Comparison of ENCODE assay signal across 15 cellular contexts in the genomic region with DNA sequence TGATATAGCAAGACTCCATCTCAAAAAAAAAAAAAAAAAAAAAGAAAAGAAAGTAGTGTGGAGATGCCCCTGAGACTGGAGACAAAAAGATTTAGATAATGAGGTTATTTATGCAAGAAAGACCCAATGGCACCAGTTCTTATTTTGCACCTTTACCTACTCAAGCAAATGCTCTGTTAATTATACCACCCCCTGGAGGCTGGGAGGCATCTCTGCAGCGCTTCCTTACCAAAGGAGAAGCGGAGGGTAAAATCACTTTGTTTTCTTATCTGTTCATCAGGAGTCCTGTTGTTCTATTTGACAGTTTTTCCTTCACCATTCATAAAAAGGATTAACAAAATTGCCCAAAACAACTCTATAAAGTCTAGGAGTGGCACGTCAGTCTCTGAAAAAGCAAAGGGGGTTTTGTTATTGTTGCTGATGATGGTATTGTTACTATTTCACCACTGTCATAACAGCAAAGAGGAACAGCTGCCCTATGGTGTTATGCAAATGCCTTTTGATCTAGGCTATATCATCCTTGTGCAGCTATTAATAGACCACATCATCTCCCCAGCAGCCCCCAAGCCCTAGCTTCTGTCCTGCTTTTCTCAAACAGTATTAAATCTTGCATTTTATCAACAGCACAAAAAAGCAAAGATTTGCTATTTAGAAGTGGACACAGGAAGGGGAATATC.
DNase-seq lines count a peak whose midpoint lies in the region; ATAC-seq, FAIRE-seq and TF ChIP-seq lines count a peak whose summit lies in the region.
"Had no signal": no experiment of that assay in that cellular context is flagged by ENCODE, and none has a peak within 500 bp of the region (broad histone marks: within the 10 kb centered on the region; RNA-seq: fewer than 3 reads in every experiment).

No MANE protein-coding gene starts in this region.

- H4K20me1 ChIP-seq in GM23338 (replicated peaks; ENCODE audit: insufficient read depth) (no peaks in the 10 kb centered on the region), SU-DHL-6 (ENCODE audit: low read depth, low read length) (no peaks in the 10 kb centered on the region), keratinocyte (ENCODE audit: control insufficient read depth, extremely low read depth, insufficient read depth, low read length) (no peaks in the 10 kb centered on the region), Karpas-422 (ENCODE audit: insufficient read depth, low read depth, low read length) (no peaks in the 10 kb centered on the region)

- H3K9me2 ChIP-seq in GM23338 (ENCODE audit: insufficient read depth) (0 out of 2 replicates have a peak, but pooled peaks cover 6% of the 10 kb centered on the region), SU-DHL-6 (replicated peaks; ENCODE audit: insufficient read depth, low read length) (no peaks in the 10 kb centered on the region), Karpas-422 (replicated peaks; ENCODE audit: insufficient read depth, low read length) (no peaks in the 10 kb centered on the region)

- no peaks in the 10 kb centered on the region for H3K36me3 Mint-ChIP-seq in GM23338 (ENCODE audit: low read depth)

- no peaks in the 10 kb centered on the region for H3K27me3 ChIP-seq in BJ (ENCODE audit: control insufficient read depth, insufficient read depth, low read length)
- no peaks in the 10 kb centered on the region for H3K27me3 ChIP-seq in GM23338 (ENCODE audit: insufficient read depth)
- no peaks in the 10 kb centered on the region for H3K27me3 ChIP-seq in SU-DHL-6 (ENCODE audit: low read length)
- no peaks in the 10 kb centered on the region for H3K27me3 ChIP-seq in keratinocyte (ENCODE audit: control insufficient read depth, extremely low read depth, insufficient read depth, low read length)
- H3K27me3 ChIP-seq in Karpas-422 (ENCODE audit: low read length): no peaks in the 10 kb centered on the region
- H3K27me3 ChIP-seq: ascending aorta had no signal

- H3K9me3 ChIP-seq in SU-DHL-6 (ENCODE audit: insufficient read depth, low read length) (no peaks in the 10 kb centered on the region), keratinocyte (ENCODE audit: control insufficient read depth, low read depth, low read length) (no peaks in the 10 kb centered on the region), Karpas-422 (ENCODE audit: low read length) (no peaks in the 10 kb centered on the region)
- H3K9me3 ChIP-seq: ascending aorta had no signal

- ATAC-seq in GM23338: no peak
- ATAC-seq: left lobe of liver had no signal

- H3K4me3 Mint-ChIP-seq in GM23338: no peak overlapping the region

- FAIRE-seq in keratinocyte (lab: Jason Lieb, UNC): no peak

- CTCF ChIA-PET in BJ (lab: Yijun Ruan, JAX): no interaction called here

- H3K4me1 Mint-ChIP-seq in GM23338: peaks cover 12% of the 10 kb centered on the region

- H3K4me3 ChIP-seq in BJ (ENCODE audit: low read depth, low read length): no peak overlapping the region
- H3K4me3 ChIP-seq in GM23338: no peak overlapping the region
- no peak overlapping the region for H3K4me3 ChIP-seq in SU-DHL-6 (ENCODE audit: insufficient read depth, low read length, poor library complexity, severe bottlenecking)
- no peak overlapping the region for H3K4me3 ChIP-seq in keratinocyte (ENCODE audit: control insufficient read depth in 2 of 3, extremely low read depth in 1 of 3, insufficient read depth in 2 of 3, low read depth in 1 of 3, low read length in 3 of 3)
- H3K4me3 ChIP-seq in Karpas-422 (ENCODE audit: low read length): no peak overlapping the region
- H3K4me3 ChIP-seq: ascending aorta had no signal

- dilution Hi-C loops in keratinocyte (cut with MboI; ENCODE audit: extremely low pct_ligation_motif_present, low sequenced_read_pairs): no loop called here

- no peaks in the 10 kb centered on the region for H3F3A ChIP-seq in GM23338 (replicated peaks; ENCODE audit: low read depth)
- peaks cover 6% of the 10 kb centered on the region; the same call in 1 of the 2 replicates for H3F3A ChIP-seq in SU-DHL-6 (ENCODE audit: insufficient read depth)

- no peaks in the 10 kb centered on the region for H3K9me1 ChIP-seq in keratinocyte (ENCODE audit: control insufficient read depth, extremely low read depth, insufficient read depth, low read length)

- TF ChIP-seq CTCF in BJ (IDR thresholded peaks at IDR 0.05; ENCODE audit: insufficient read depth, low read depth, low read length) (peak; percentile 11; the same call in 1 of the 2 replicates), GM23338 (conservative IDR thresholded peaks at IDR 0.05; ENCODE audit: low read depth in 2 of 2) (peak; percentile 52 to 79), SU-DHL-6 (IDR thresholded peaks at IDR 0.05; ENCODE audit: insufficient read depth, low read length, poor library complexity, severe bottlenecking) (peak; percentile 57), keratinocyte (optimal IDR thresholded peaks at IDR 0.05 in 1 of 3, IDR thresholded peaks at IDR 0.05 in 1 of 3, conservative IDR thresholded peaks at IDR 0.05 in 1 of 3; ENCODE audit: extremely low read depth in 1 of 3, insufficient read depth in 2 of 3, low read length in 3 of 3) (peak; percentile 5 to 14 (median 14))

- POLR2A ChIA-PET in BJ (lab: Charles Lee): no interaction called here

- no peaks in the 10 kb centered on the region; the same call in 1 of the 2 replicates for H3K4me1 ChIP-seq in GM23338 (ENCODE audit: insufficient read depth)
- no peaks in the 10 kb centered on the region for H3K4me1 ChIP-seq in keratinocyte (ENCODE audit: control insufficient read depth, extremely low read depth, insufficient read depth, low read length)
- no peaks in the 10 kb centered on the region for H3K4me1 ChIP-seq in Karpas-422 (ENCODE audit: low read length)

- no peak overlapping the region for H3K27ac Mint-ChIP-seq in GM23338

- no peak overlapping the region for H3K27ac ChIP-seq in GM23338 (ENCODE audit: low read depth)
- H3K27ac ChIP-seq in SU-DHL-6 (ENCODE audit: low read depth, low read length): peak overlapping the region; percentile 76
- H3K27ac ChIP-seq in keratinocyte (ENCODE audit: control insufficient read depth, insufficient read depth, low read length): no peak overlapping the region
- H3K27ac ChIP-seq in Karpas-422 (ENCODE audit: low read length): no peak overlapping the region
- H3K27ac ChIP-seq: ascending aorta had no signal

- no peaks in the 10 kb centered on the region for H3K79me2 ChIP-seq in GM23338 (replicated peaks; ENCODE audit: insufficient read depth)
- no peaks in the 10 kb centered on the region for H3K79me2 ChIP-seq in SU-DHL-6 (ENCODE audit: insufficient read depth, low read length)
- no peaks in the 10 kb centered on the region for H3K79me2 ChIP-seq in keratinocyte (ENCODE audit: control insufficient read depth, insufficient read depth, low read length)
- H3K79me2 ChIP-seq in Karpas-422 (ENCODE audit: low read length): no peaks in the 10 kb centered on the region

- no peaks in the 10 kb centered on the region for H3K27me3 Mint-ChIP-seq in GM23338 (ENCODE audit: insufficient read depth, low read depth, poor library complexity)

- H3K36me3 ChIP-seq in BJ (ENCODE audit: control insufficient read depth, insufficient read depth, low read length) (no peaks in the 10 kb centered on the region), GM23338 (ENCODE audit: insufficient read depth) (no peaks in the 10 kb centered on the region), SU-DHL-6 (ENCODE audit: low read length) (no peaks in the 10 kb centered on the region), keratinocyte (ENCODE audit: control insufficient read depth in 2 of 2, extremely low read depth in 1 of 2, insufficient read depth in 2 of 2, low read length in 2 of 2) (no peaks in the 10 kb centered on the region), Karpas-422 (ENCODE audit: insufficient read depth, low read length) (no peaks in the 10 kb centered on the region)
- H3K36me3 ChIP-seq: ascending aorta had no signal

- H3K9me3 Mint-ChIP-seq in GM23338: no peaks in the 10 kb centered on the region

- H3K9ac ChIP-seq in SU-DHL-6 (ENCODE audit: low read length): peak overlapping the region; percentile 4; the same call in 1 of the 2 replicates
- H3K9ac ChIP-seq in keratinocyte (ENCODE audit: control insufficient read depth, extremely low read depth, insufficient read depth, low read length): no peak overlapping the region
- H3K9ac ChIP-seq in Karpas-422 (ENCODE audit: low read length): no peak overlapping the region

- DNase-seq in BJ (ENCODE audit: low read depth) (no peak), GM23338 (ENCODE audit: low spot score) (peak; percentile 66), keratinocyte (ENCODE audit: low read depth, low spot score) (no peak), 8988T (no peak), NCI-H1092 treated with DMSO at 0.1 percent for 48 hours (lab: John Stamatoyannopoulos, UW) (no peak), Karpas-422 (no peak)
- DNase-seq in activated naive CD4-positive, alpha-beta T cell (lab: John Stamatoyannopoulos, UW): no peak
- DNase-seq: activated T-cell treated with anti-CD3 and anti-CD28 coated beads, Interleukin-2, amount 50 U/mL, for 1 hour; head of caudate nucleus; NCI-H1105 treated with DMSO at 0.1 percent for 48 hours; NCI-H446 treated with DMSO at 0.1 percent for 48 hours; Right ventricle myocardium superior had no signal

- H3K4me2 ChIP-seq in GM23338 (no peak overlapping the region), SU-DHL-6 (ENCODE audit: low read depth, low read length, poor library complexity, severe bottlenecking) (peak overlapping the region; percentile 55), keratinocyte (ENCODE audit: control insufficient read depth, extremely low read depth, insufficient read depth, low read depth, low read length) (no peak overlapping the region), Karpas-422 (ENCODE audit: low read depth, low read length, poor library complexity, severe bottlenecking) (no peak overlapping the region)

- H2AFZ ChIP-seq in GM23338 (no peak overlapping the region), SU-DHL-6 (ENCODE audit: low read depth, low read length, severe bottlenecking) (no peak overlapping the region), keratinocyte (ENCODE audit: control insufficient read depth, low read length) (no peak overlapping the region), Karpas-422 (ENCODE audit: low read length) (no peak overlapping the region)

TF ChIP-seq in GM23338, 12 proteins besides CTCF, POLR2A, EP300 and RAD21 (continues in another document):
- TF ChIP-seq EZH2phosphoT487 (IDR thresholded peaks at IDR 0.05; ENCODE audit: unreplicated experiment): no peak
- TF ChIP-seq EZH2 (IDR thresholded peaks at IDR 0.05; ENCODE audit: low read depth, unreplicated experiment): no peak

Comparison
In these comparisons a context has a peak if more than half of its experiments do, and no peak if none do; other contexts are left out.
1. CTCF ChIP-seq: peak in every context shown above with its lines; median percentile 66 in GM23338; 57 in SU-DHL-6; 14 in keratinocyte; 11 in BJ.